Comparison of ENCODE assay signal across 8 cellular contexts in genomic region chr9:125746017-125746773, GRCh38. TPM values are rescaled to one million over a fixed set of nuclear protein-coding genes. Genes with fewer than 3 reads are reported as not detected.
DNase-seq lines count a peak whose midpoint lies in the region; ATAC-seq and TF ChIP-seq lines count a peak whose summit lies in the region.

No MANE protein-coding gene starts in this region.

- H3K27me3 Mint-ChIP-seq in nephron (ENCODE audit: low read depth): peaks cover 45% of the 10 kb centered on the region

- peaks cover 13% of the 10 kb centered on the region for H3K36me3 Mint-ChIP-seq in nephron (ENCODE audit: low read depth)

- no peaks in the 10 kb centered on the region for H3K9me3 Mint-ChIP-seq in nephron

- peak; percentile 88 for ATAC-seq in stimulated activated naive CD8-positive, alpha-beta T cell treated with anti-CD3 and anti-CD28 coated beads, Interleukin-15, Interleukin-2, amounts not matched to agents 100 U/mL and 50 U/mL, for 24 hours

- CTCF ChIA-PET in RWPE1 (lab: Yijun Ruan, JAX): interaction anchor here (0.5 to 1.4 kb wide), 4 partner anchors 187 to 504 kb away, joined by 3 to 4 read pairs (median 3); no protein-coding TSS in a partner anchor

- peak overlapping the region; percentile 88 to 94 (median 91) for H3K4me3 Mint-ChIP-seq in nephron

- H3K27ac Mint-ChIP-seq in nephron: peak overlapping the region; percentile 85 to 92 (median 90)

- peak; percentile 98 for DNase-seq in EL
- DNase-seq in H4 (ENCODE audit: low spot score): peak; percentile 94
- DNase-seq in LoVo (ENCODE audit: low spot score): peak; percentile 93
- DNase-seq in RWPE1 (ENCODE audit: low spot score): peak; percentile 99
- DNase-seq in activated effector memory CD4-positive, alpha-beta T cell treated with Interleukin-2 at 50 U/mL for 16 hours: peak; percentile 89
- peak; percentile 89 for DNase-seq in fibroblast of the aortic adventitia (ENCODE audit: low read depth)
- DNase-seq in stimulated activated naive CD8-positive, alpha-beta T cell treated with anti-CD3 and anti-CD28 coated beads, Interleukin-15, Interleukin-2, amounts not matched to agents 100 U/mL and 50 U/mL, for 24 hours: peak; percentile 96

- TF ChIP-seq CTCF in RWPE1 (conservative IDR thresholded peaks at IDR 0.05; ENCODE audit: low read depth) (no peak), fibroblast of the aortic adventitia (IDR thresholded peaks at IDR 0.05; ENCODE audit: insufficient read depth, low read length) (no peak), nephron (IDR thresholded peaks at IDR 0.05; ENCODE audit: unreplicated experiment in 3 of 3) (no peak)

- H3K4me1 Mint-ChIP-seq in nephron: peaks cover 40% of the 10 kb centered on the region

- POLR2A ChIA-PET in RWPE1 (lab: Yijun Ruan, JAX; ENCODE audit: low non-redundant PET): interaction anchor here (0.9 kb wide), 1 partner anchor 39 kb away, joined by 4 read pairs; the partner anchor contains the start of gene MAPKAP1

- H3K27ac ChIP-seq in RWPE1: peak overlapping the region; percentile 97

- peak overlapping the region; percentile 76 for H3K4me3 ChIP-seq in fibroblast of the aortic adventitia (ENCODE audit: low read depth, low read length)

RNA-seq across cellular contexts. Expression of gene PBX3, which starts 1.0 kb away (rescaled TPM):
- 6.4 and 9.6 TPM in 2 replicates for total RNA-seq in H4 (2014; rRNA removed; shearing (Covaris generic))
- total RNA-seq in fibroblast of the aortic adventitia (ENCODE audit: low replicate concordance): 42.6 and 62.4 TPM in 2 replicates

RNA-seq across cellular contexts. Expression of gene MAPKAP1, which starts 39.2 kb away (rescaled TPM):
- total RNA-seq in H4 (2014; rRNA removed; shearing (Covaris generic)): 84.3 and 93.3 TPM in 2 replicates
- 90.6 and 95.0 TPM in 2 replicates for total RNA-seq in fibroblast of the aortic adventitia (ENCODE audit: low replicate concordance)

Comparison
In these comparisons a context has a peak if more than half of its experiments do, and no peak if none do; other contexts are left out.
1. Peak in every context shown above with its lines: DNase-seq, ATAC-seq, H3K4me3 ChIP-seq and H3K27ac ChIP-seq.